Comparison of ENCODE assay signal across 22 cellular contexts in genomic region chr10:87913170-87913921, GRCh38.
"Had no signal": no experiment of that assay in that cellular context is flagged by ENCODE, and none has a peak within 500 bp of the region (broad histone marks: within the 10 kb centered on the region; RNA-seq: fewer than 3 reads in every experiment).

No MANE protein-coding gene starts in this region.

- H3K27ac Mint-ChIP-seq: activated CD8-positive, alpha-beta T cell treated with anti-CD3 and anti-CD28 coated beads, Interleukin-2, amount 10 ng/mL, durations not matched to agents 7 days and 5 days; activated naive CD8-positive, alpha-beta T cell treated with anti-CD3 and anti-CD28 coated beads for 36 hours; activated T-helper 1 cell treated with anti-CD3 and anti-CD28 coated beads, Interleukin-12 subunit alpha, Interleukin-12 subunit beta, Interleukin-2, Interleukin-4 antibody, amounts not matched to agents 30 ng/mL and 10 ng/mL and 1 ng/mL, durations not matched to agents 14 hours and 24 hours and 36 hours; memory B cell; T-helper 17 cell had no signal

- H3K27me3 ChIP-seq: body of pancreas, ovary, sigmoid colon, stomach, testis had no signal

- H3K4me3 ChIP-seq: body of pancreas, ovary, sigmoid colon, stomach, testis had no signal

- H3K27me3 Mint-ChIP-seq: activated naive CD8-positive, alpha-beta T cell treated with anti-CD3 and anti-CD28 coated beads for 36 hours; memory B cell; T-helper 17 cell had no signal

- ATAC-seq: activated CD8-positive, alpha-beta T cell treated with anti-CD3 and anti-CD28 coated beads, Interleukin-2, amount 10 ng/mL, durations not matched to agents 7 days and 5 days; body of pancreas; esophagus mucosa; left ventricle myocardium superior; T-helper 17 cell had no signal

- DNase-seq: activated CD4-positive, alpha-beta T cell treated with anti-CD3 and anti-CD28 coated beads for 4 hours; activated CD8-positive, alpha-beta memory T cell treated with anti-CD3 and anti-CD28 coated beads, Interleukin-2, amount 50 U/mL, for 48 hours; activated CD8-positive, alpha-beta T cell treated with anti-CD3 and anti-CD28 coated beads, Interleukin-2, amount 10 ng/mL, durations not matched to agents 7 days and 5 days; activated naive CD8-positive, alpha-beta T cell treated with anti-CD3 and anti-CD28 coated beads for 36 hours; amygdala; body of pancreas; caudate nucleus; hippocampal formation; kidney; left ventricle myocardium superior; ovary; sigmoid colon; stimulated activated CD4-positive, alpha-beta T cell treated with anti-CD3 and anti-CD28 coated beads, Interleukin-1b, Interleukin-23, amount 100 ng/mL, for 48 hours; stomach; T-helper 17 cell; testis; WERI-Rb-1 had no signal

- FAIRE-seq: colon had no signal

- H3K4me3 Mint-ChIP-seq: activated CD8-positive, alpha-beta T cell treated with anti-CD3 and anti-CD28 coated beads, Interleukin-2, amount 10 ng/mL, durations not matched to agents 7 days and 5 days; activated naive CD8-positive, alpha-beta T cell treated with anti-CD3 and anti-CD28 coated beads for 36 hours; activated T-helper 1 cell treated with anti-CD3 and anti-CD28 coated beads, Interleukin-12 subunit alpha, Interleukin-12 subunit beta, Interleukin-2, Interleukin-4 antibody, amounts not matched to agents 30 ng/mL and 10 ng/mL and 1 ng/mL, durations not matched to agents 14 hours and 24 hours and 36 hours; memory B cell; neural crest cell; T-helper 17 cell had no signal

- H3K27ac ChIP-seq: body of pancreas, ovary, sigmoid colon, stomach, testis, WERI-Rb-1 had no signal

- H3K36me3 ChIP-seq: ovary had no signal

- H3K9me3 ChIP-seq: testis had no signal
